ENCODE assay signal across 14 cellular contexts in the genomic region with DNA sequence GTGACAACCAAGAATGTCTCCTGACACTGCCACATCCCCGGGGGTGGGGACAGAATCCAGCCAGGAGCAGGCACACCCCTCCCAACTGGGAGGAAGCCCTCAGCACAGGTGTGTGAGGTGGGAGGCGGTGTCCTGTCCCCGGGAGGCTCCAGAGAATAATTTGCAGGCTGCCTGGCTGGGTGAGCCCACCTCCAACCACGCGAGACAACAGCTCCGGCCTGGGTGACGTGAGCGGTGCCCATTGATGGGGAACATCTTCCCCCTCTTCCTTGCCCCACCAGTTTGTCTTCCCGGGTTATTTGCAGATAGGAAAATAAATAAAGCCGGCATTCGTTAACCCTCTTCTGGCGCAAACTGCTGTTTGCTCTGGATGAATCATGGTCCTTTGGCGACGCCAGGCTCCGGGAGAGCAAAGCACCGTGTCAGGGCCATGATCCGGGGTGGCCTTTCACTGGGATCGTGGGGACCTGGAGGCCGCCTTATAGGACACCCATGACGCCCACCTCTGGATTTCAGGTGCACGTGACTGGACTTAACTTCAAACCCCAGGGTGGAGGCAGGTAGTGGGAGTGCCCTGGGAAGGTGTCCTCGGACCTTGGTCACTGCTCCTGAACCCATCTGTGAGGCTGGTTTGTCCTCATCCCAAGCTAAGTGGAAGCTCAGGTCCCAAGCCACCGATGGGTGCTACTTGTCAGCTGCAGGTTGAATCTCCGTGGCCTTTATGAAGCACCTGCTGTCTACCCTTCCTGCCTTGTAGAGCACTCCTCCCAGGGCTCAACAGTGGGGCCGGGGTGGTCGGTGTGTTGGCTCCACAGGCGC. TPM values are rescaled to one million over a fixed set of nuclear protein-coding genes. Genes with fewer than 3 reads are reported as not detected.
DNase-seq lines count a peak whose midpoint lies in the region; ATAC-seq and TF ChIP-seq lines count a peak whose summit lies in the region.
"Had no signal": no experiment of that assay in that cellular context is flagged by ENCODE, and none has a peak within 500 bp of the region (broad histone marks: within the 10 kb centered on the region; RNA-seq: fewer than 3 reads in every experiment).

No MANE protein-coding gene starts in this region.

- H3K36me3 Mint-ChIP-seq in WTC11: peaks cover 23% of the 10 kb centered on the region

- no peak overlapping the region for H3K4me3 ChIP-seq in lung
- H3K4me3 ChIP-seq: skin epidermis had no signal

- CTCF ChIA-PET in WTC11 (lab: Charles Lee): interaction anchor here (1.2 to 2.0 kb wide), 6 partner anchors 11 to 524 kb away, joined by 3 to 10 read pairs (median 8); partner anchors contain the start of gene LTO1

- no peaks in the 10 kb centered on the region for H3K9me3 Mint-ChIP-seq in WTC11
- H3K9me3 Mint-ChIP-seq: stimulated activated naive CD8-positive, alpha-beta T cell treated with anti-CD3 and anti-CD28 coated beads, Interleukin-15, Interleukin-2, amounts not matched to agents 100 ng/mL and 50 ng/mL, for 24 hours; T-helper 1 cell treated with Interleukin-12 subunit alpha and Interleukin-12 subunit beta and Interleukin-4 antibody, amounts not matched to agents 30 μg/mL and 1 μg/mL, for 36 hours had no signal

- no peak overlapping the region for H3K4me3 Mint-ChIP-seq in WTC11
- H3K4me3 Mint-ChIP-seq: stimulated activated naive CD8-positive, alpha-beta T cell treated with anti-CD3 and anti-CD28 coated beads, Interleukin-15, Interleukin-2, amounts not matched to agents 100 ng/mL and 50 ng/mL, for 24 hours; T-helper 1 cell treated with Interleukin-12 subunit alpha and Interleukin-12 subunit beta and Interleukin-4 antibody, amounts not matched to agents 30 μg/mL and 1 μg/mL, for 36 hours had no signal

- DNase-seq in DMS153 (lab: John Stamatoyannopoulos, UW): peak; percentile 54
- peak; percentile 36 for DNase-seq in LHCN-M2 (ENCODE audit: low read depth)
- DNase-seq in WTC11 (ENCODE audit: low spot score): no peak
- no peak for DNase-seq in lung (ENCODE audit: low spot score)
- DNase-seq in retina: no peak
- DNase-seq: activated naive CD4-positive, alpha-beta T cell treated with Interleukin-2 at 50 U/mL for 16 hours; NCI-H1436 had no signal

- no peaks in the 10 kb centered on the region for H3K27me3 Mint-ChIP-seq in WTC11 (ENCODE audit: low read depth)
- H3K27me3 Mint-ChIP-seq: stimulated activated naive CD8-positive, alpha-beta T cell treated with anti-CD3 and anti-CD28 coated beads, Interleukin-15, Interleukin-2, amounts not matched to agents 100 ng/mL and 50 ng/mL, for 24 hours had no signal

- H3K27ac ChIP-seq in lung (ENCODE audit: low read depth in 1 of 2, low read length in 1 of 2): no peak overlapping the region
- H3K27ac ChIP-seq: skin epidermis had no signal

- H3K27ac Mint-ChIP-seq in WTC11: 0 out of 2 replicates have a peak overlapping the region, but pooled peaks have one; percentile 45
- H3K27ac Mint-ChIP-seq: stimulated activated naive CD8-positive, alpha-beta T cell treated with anti-CD3 and anti-CD28 coated beads, Interleukin-15, Interleukin-2, amounts not matched to agents 100 ng/mL and 50 ng/mL, for 24 hours; T-helper 1 cell treated with Interleukin-12 subunit alpha and Interleukin-12 subunit beta and Interleukin-4 antibody, amounts not matched to agents 30 μg/mL and 1 μg/mL, for 36 hours had no signal

- H3K27me3 ChIP-seq in lung (ENCODE audit: control insufficient read depth, insufficient read depth): no peaks in the 10 kb centered on the region

- no peak for TF ChIP-seq CTCF in WTC11 (IDR thresholded peaks at IDR 0.05)
- TF ChIP-seq CTCF in lung (IDR thresholded peaks at IDR 0.05; ENCODE audit: control extremely low read depth, extremely low read depth): no peak

- ATAC-seq in WTC11 (no peak; the same call in 1 of the 2 replicates), lung (ENCODE audit: insufficient read depth, low FRiP score) (peak; percentile 35), GM18907 (IDR thresholded peaks at IDR 0.05; ENCODE audit: unreplicated experiment) (no peak), HG03095 (IDR thresholded peaks at IDR 0.05; ENCODE audit: unreplicated experiment) (no peak), GM19351 (IDR thresholded peaks at IDR 0.05; ENCODE audit: unreplicated experiment) (no peak)

- peaks cover 4 to 21% of the 10 kb centered on the region in 2 donors for H3K36me3 ChIP-seq in lung (ENCODE audit: control insufficient read depth in 2 of 2, insufficient read depth in 2 of 2, low read length in 2 of 2)

- H3K9me3 ChIP-seq in lung (ENCODE audit: control insufficient read depth in 2 of 2, insufficient read depth in 1 of 2, low read length in 1 of 2): no peaks in the 10 kb centered on the region

- no peaks in the 10 kb centered on the region for H3K4me1 ChIP-seq in lung (ENCODE audit: control insufficient read depth in 2 of 2, insufficient read depth in 2 of 2, low read length in 2 of 2)

- peaks cover 28% of the 10 kb centered on the region for H3K4me1 Mint-ChIP-seq in WTC11

- WGBS in lung, 2 donors: 67 to 78% methylated on average over 27 of the region's 27 CpGs

- POLR2A ChIA-PET in WTC11 (lab: Charles Lee): interaction anchor here (1.6 to 2.3 kb wide), 2 partner anchors 10 to 16 kb away, joined by 8 to 9 read pairs; no protein-coding TSS in a partner anchor

TF ChIP-seq in WTC11, 78 proteins besides CTCF, POLR2A, EP300 and RAD21:
- TF ChIP-seq ATF1 (CRISPR knock-in tag; IDR thresholded peaks at IDR 0.05) (no peak), GABPB1 (CRISPR knock-in tag; IDR thresholded peaks at IDR 0.05) (peak; percentile 37; the same call in 1 of the 2 replicates), STAT6 (CRISPR knock-in tag; conservative IDR thresholded peaks at IDR 0.05; ENCODE audit: low read depth) (no peak), GTF2I (CRISPR knock-in tag; conservative IDR thresholded peaks at IDR 0.05) (no peak), TCF7 (CRISPR knock-in tag; IDR thresholded peaks at IDR 0.05; ENCODE audit: low read depth) (no peak)
- TF ChIP-seq, protein P1, sequence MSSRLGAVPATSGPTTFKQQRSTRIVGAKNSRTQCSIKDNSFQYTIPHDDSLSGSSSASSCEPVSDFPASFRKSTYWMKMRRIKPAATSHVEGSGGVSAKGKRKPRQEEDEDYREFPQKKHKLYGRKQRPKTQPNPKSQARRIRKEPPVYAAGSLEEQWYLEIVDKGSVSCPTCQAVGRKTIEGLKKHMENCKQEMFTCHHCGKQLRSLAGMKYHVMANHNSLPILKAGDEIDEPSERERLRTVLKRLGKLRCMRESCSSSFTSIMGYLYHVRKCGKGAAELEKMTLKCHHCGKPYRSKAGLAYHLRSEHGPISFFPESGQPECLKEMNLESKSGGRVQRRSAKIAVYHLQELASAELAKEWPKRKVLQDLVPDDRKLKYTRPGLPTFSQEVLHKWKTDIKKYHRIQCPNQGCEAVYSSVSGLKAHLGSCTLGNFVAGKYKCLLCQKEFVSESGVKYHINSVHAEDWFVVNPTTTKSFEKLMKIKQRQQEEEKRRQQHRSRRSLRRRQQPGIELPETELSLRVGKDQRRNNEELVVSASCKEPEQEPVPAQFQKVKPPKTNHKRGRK (CRISPR knock-in tag; IDR thresholded peaks at IDR 0.05; ENCODE audit: borderline replicate concordance): no peak
- TF ChIP-seq, protein P2, sequence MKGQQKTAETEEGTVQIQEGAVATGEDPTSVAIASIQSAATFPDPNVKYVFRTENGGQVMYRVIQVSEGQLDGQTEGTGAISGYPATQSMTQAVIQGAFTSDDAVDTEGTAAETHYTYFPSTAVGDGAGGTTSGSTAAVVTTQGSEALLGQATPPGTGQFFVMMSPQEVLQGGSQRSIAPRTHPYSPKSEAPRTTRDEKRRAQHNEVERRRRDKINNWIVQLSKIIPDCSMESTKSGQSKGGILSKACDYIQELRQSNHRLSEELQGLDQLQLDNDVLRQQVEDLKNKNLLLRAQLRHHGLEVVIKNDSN (CRISPR knock-in tag; IDR thresholded peaks at IDR 0.05): no peak

RNA-seq across cellular contexts. Expression of gene CCND1, which starts 13.9 kb away (rescaled TPM):
- total RNA-seq in LHCN-M2 (2014; rRNA removed) (684 and 770 TPM in 2 replicates), WTC11 (2021) (212 to 224 TPM (median 224 TPM) in 3 replicates), lung (100 to 1,000 TPM; 101 to 190 TPM)
- polyA plus RNA-seq in LHCN-M2 (2012): 727 TPM
- 10 to 100 TPM; 32.1 to 67.5 TPM for polyA plus RNA-seq in lung

RNA-seq across cellular contexts. Expression of gene LTO1, which starts 20.3 kb away (rescaled TPM):
- total RNA-seq in LHCN-M2 (2014; rRNA removed) (16.8 and 21.9 TPM in 2 replicates), WTC11 (2021) (20.5 to 27.5 TPM (median 20.6 TPM) in 3 replicates), lung (10 to 100 TPM; 12.4 to 25.9 TPM)
- 17.9 TPM for polyA plus RNA-seq in LHCN-M2 (2012)
- polyA plus RNA-seq in lung: 10 to 100 TPM; 12.8 to 27.5 TPM

RNA-seq across cellular contexts. Expression of gene FGF19, which starts 49.0 kb away (rescaled TPM):
- total RNA-seq in LHCN-M2 (2014; rRNA removed): 0.11 TPM in 1 of 2 replicates, not detected in the other
- polyA plus RNA-seq in LHCN-M2 (2012): not detected
- 17.6 to 19.3 TPM (median 18.6 TPM) in 3 replicates for total RNA-seq in WTC11 (2021)
- under 1 TPM in 1 of 2 donors, not detected in 1; 0.09 TPM for total RNA-seq in lung
- not detected for polyA plus RNA-seq in lung
- total RNA-seq: kidney epithelial cell had no signal

Comparison
In these comparisons a context has a peak if more than half of its experiments do, and no peak if none do; other contexts are left out.
1. DNase-seq: peak in DMS153 (single experiment) and LHCN-M2 (single experiment); none in WTC11 (single experiment), lung (single experiment) and retina (single experiment).
2. RNA of gene FGF19, which starts 49.0 kb away (total RNA-seq): 17.6 to 19.3 TPM in WTC11; 0.11 TPM in LHCN-M2 and 0.09 TPM in lung; every median in the first group is over 10 times any median in the second.